Comparison of ENCODE assay signal across 33 cellular contexts in genomic region chr5:30385754-30386153, GRCh38.
A peak's percentile ranks its signal among the peaks of the same experiment; 100 is the strongest.
DNase-seq lines count a peak whose midpoint lies in the region; ATAC-seq, FAIRE-seq and TF ChIP-seq lines count a peak whose summit lies in the region.
"Had no signal": no experiment of that assay in that cellular context is flagged by ENCODE, and none has a peak within 500 bp of the region (broad histone marks: within the 10 kb centered on the region; RNA-seq: fewer than 3 reads in every experiment).

No MANE protein-coding gene starts in this region.

- no peak for TF ChIP-seq POLR2A in A549 (IDR thresholded peaks at IDR 0.05; ENCODE audit: low read length)
- no peak for TF ChIP-seq POLR2A in H54 (IDR thresholded peaks at IDR 0.05; ENCODE audit: low read depth, low read length)

- TF ChIP-seq EP300 in A549 (IDR thresholded peaks at IDR 0.05) = no peak
- no peak for TF ChIP-seq EP300 in Ishikawa (IDR thresholded peaks at IDR 0.05; ENCODE audit: borderline replicate concordance)

- WGBS in A549 (ENCODE audit: missing lambda C conversion rate) = 39% methylated on average over 2 of the region's 2 CpGs

- no peak for ATAC-seq in A549
- ATAC-seq: CD8-positive, alpha-beta T cell had no signal

- TF ChIP-seq CTCF in A549 (IDR thresholded peaks at IDR 0.05) = no peak

- DNase-seq in A549 (ENCODE audit: low read depth in 1 of 2, low spot score in 1 of 2) = no peak
- no peak for DNase-seq in H54 (ENCODE audit: insufficient read length, low spot score)
- no peak for DNase-seq in DMS53 treated with DMSO at 0.1 percent for 48 hours (lab: John Stamatoyannopoulos, UW; ENCODE audit: unreplicated experiment)
- no peak for DNase-seq in A172 (ENCODE audit: low spot score)
- no peak for DNase-seq in dermis blood vessel endothelial cell
- DNase-seq: 8988T; ACHN; AML-193; BE2C; C1 segment of cervical spinal cord; Caco-2; Calu3; CD4-positive, alpha-beta memory T cell; CD4-positive, alpha-beta T cell; CD4-positive, CD25-positive, alpha-beta regulatory T cell; CD8-positive, alpha-beta memory T cell; CD8-positive, alpha-beta T cell; COR-L47; DMS 273 treated with DMSO at 0.1 percent for 48 hours; DMS153; DMS53; DMS79; DMS79 treated with DMSO at 0.1 percent for 48 hours; DND-41; EL had no signal

- TF ChIP-seq RAD21 in A549 (conservative IDR thresholded peaks at IDR 0.05 in 1 of 2, IDR thresholded peaks at IDR 0.05 in 1 of 2) (no peak), Ishikawa (IDR thresholded peaks at IDR 0.05; ENCODE audit: low read depth) (no peak)

- FAIRE-seq in A549 (lab: Jason Lieb, UNC) (no peak), H54 (lab: Jason Lieb, UNC) (peak; percentile 27)
- FAIRE-seq: A204.1, D721Med, G401.6 had no signal

- H3K9me3 ChIP-seq in A549 = 0 out of 3 replicates have a peak, but pooled peaks cover 4% of the 10 kb centered on the region
- H3K9me3 ChIP-seq: BE2C; BLaER1; BLaER1 treated with 17β-estradiol and CSF1 and Interleukin-3, amounts not matched to agents 10 nM and 100 nM; Caco-2 had no signal

- H3K4me2 ChIP-seq in A549 = no peak overlapping the region
- H3K4me2 ChIP-seq: BLaER1; BLaER1 treated with 17β-estradiol and CSF1 and Interleukin-3, amounts not matched to agents 10 nM and 100 nM had no signal

- H3K4me1 ChIP-seq in A549 = no peaks in the 10 kb centered on the region
- H3K4me1 ChIP-seq: BE2C; BLaER1; BLaER1 treated with 17β-estradiol and CSF1 and Interleukin-3, amounts not matched to agents 10 nM and 100 nM; Caco-2 had no signal

- CTCF ChIA-PET in A549 (lab: Yijun Ruan, JAX) = no interaction called here

- no peak overlapping the region for H3K4me3 ChIP-seq in A549
- H3K4me3 ChIP-seq: BLaER1; BLaER1 treated with 17β-estradiol and CSF1 and Interleukin-3, amounts not matched to agents 10 nM and 100 nM had no signal

- no peak overlapping the region for H3K27ac ChIP-seq in A549
- H3K27ac ChIP-seq: 22Rv1; BLaER1; BLaER1 treated with 17β-estradiol and CSF1 and Interleukin-3, amounts not matched to agents 10 nM and 100 nM; C4-2B had no signal

- POLR2A ChIA-PET in A549 (lab: Yijun Ruan, JAX) = no interaction called here

TF ChIP-seq in A549, 52 proteins besides CTCF, POLR2A, EP300 and RAD21:
- TF ChIP-seq HDAC2 (IDR thresholded peaks at IDR 0.05) = no peak
- TF ChIP-seq ELK1 (IDR thresholded peaks at IDR 0.05; ENCODE audit: low read depth, low read length) = no peak
- TF ChIP-seq REST (IDR thresholded peaks at IDR 0.05) = peak; percentile 59; the same call in 1 of the 2 replicates

TF ChIP-seq in Ishikawa, 13 proteins besides CTCF, POLR2A, EP300 and RAD21:
- TF ChIP-seq ZBTB7A (IDR thresholded peaks at IDR 0.05; ENCODE audit: low read depth) (no peak), USF1 (IDR thresholded peaks at IDR 0.05) (no peak), REST (IDR thresholded peaks at IDR 0.05; ENCODE audit: low read depth) (peak; percentile 35; the same call in 1 of the 2 replicates), TEAD4 (IDR thresholded peaks at IDR 0.05) (no peak)
